ENCODE assay signal across 14 cellular contexts in the genomic region with DNA sequence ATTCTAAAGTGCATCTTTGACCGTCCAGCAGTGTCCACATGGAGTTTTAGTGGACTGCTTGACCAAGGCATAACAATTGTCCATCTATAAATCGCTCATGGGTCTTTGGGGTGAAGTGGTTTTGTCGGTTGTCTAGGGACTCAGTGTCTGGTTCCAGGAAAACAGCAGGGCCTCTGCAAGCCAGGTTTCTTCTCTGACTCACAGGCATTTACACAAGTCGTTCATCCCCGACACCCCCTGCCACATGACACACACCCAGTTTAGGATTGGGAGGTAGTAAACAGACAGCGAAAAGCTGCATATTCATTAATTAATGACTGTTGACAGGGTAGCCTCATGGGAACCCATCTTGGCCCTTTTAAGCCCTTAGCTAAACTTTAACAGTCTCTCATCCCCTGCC.
"Had no signal": no experiment of that assay in that cellular context is flagged by ENCODE, and none has a peak within 500 bp of the region (broad histone marks: within the 10 kb centered on the region; RNA-seq: fewer than 3 reads in every experiment).

No MANE protein-coding gene starts in this region.

- H3K9me3 ChIP-seq: adrenal gland, right atrium auricular region, tibial nerve had no signal

- DNase-seq: activated CD4-positive, alpha-beta T cell treated with anti-CD3 and anti-CD28 coated beads, Interleukin-2, amount 50 U/mL, for 4 hours; activated gamma-delta T cell treated with Interleukin-2 at 50 U/mL for 16 hours; adrenal gland; dermis blood vessel endothelial cell; effector memory CD4-positive, alpha-beta T cell; foreskin keratinocyte; hippocampal formation; midbrain; nephron progenitor cell; stimulated activated CD4-positive, alpha-beta T cell treated with anti-CD3 and anti-CD28 coated beads, Interleukin-2, amount 100 ng/mL, for 24 hours had no signal

- H3K27me3 ChIP-seq: adrenal gland, foreskin keratinocyte, right atrium auricular region, tibial nerve had no signal

- H3K36me3 ChIP-seq: adrenal gland, right atrium auricular region, tibial nerve had no signal

- H3K4me3 ChIP-seq: adrenal gland, lung, right atrium auricular region, tibial nerve had no signal

- H3K4me1 ChIP-seq: adrenal gland, foreskin keratinocyte, right atrium auricular region, tibial nerve had no signal

- H3K27ac ChIP-seq: adrenal gland, epithelial cell of prostate, foreskin keratinocyte, right atrium auricular region, tibial nerve had no signal
